Comparison of ENCODE assay signal across 20 cellular contexts in genomic region chr5:178058321-178059012, GRCh38. TPM values are rescaled to one million over a fixed set of nuclear protein-coding genes. Genes with fewer than 3 reads are reported as not detected.
DNase-seq lines count a peak whose midpoint lies in the region; ATAC-seq and TF ChIP-seq lines count a peak whose summit lies in the region.
"Had no signal": no experiment of that assay in that cellular context is flagged by ENCODE, and none has a peak within 500 bp of the region (broad histone marks: within the 10 kb centered on the region; RNA-seq: fewer than 3 reads in every experiment).

No MANE protein-coding gene starts in this region.

- H3K9me3 ChIP-seq in lower lobe of right lung: no peaks in the 10 kb centered on the region
- H3K9me3 ChIP-seq: esophagus squamous epithelium had no signal

- H3K27ac ChIP-seq in lower lobe of right lung: no peak overlapping the region
- H3K27ac ChIP-seq: esophagus squamous epithelium, PC-9 had no signal

- TF ChIP-seq CTCF in lower lobe of right lung (IDR thresholded peaks at IDR 0.05): no peak
- TF ChIP-seq CTCF in osteocyte (IDR thresholded peaks at IDR 0.05): no peak

- H3K36me3 Mint-ChIP-seq in osteocyte (ENCODE audit: unreplicated experiment): no peaks in the 10 kb centered on the region
- H3K36me3 Mint-ChIP-seq: activated naive CD8-positive, alpha-beta T cell had no signal

- no peak overlapping the region for H3K4me3 ChIP-seq in lower lobe of right lung
- H3K4me3 ChIP-seq: esophagus squamous epithelium, PC-9 had no signal

- no peak overlapping the region for H3K27ac Mint-ChIP-seq in osteocyte (ENCODE audit: unreplicated experiment)
- H3K27ac Mint-ChIP-seq: activated naive CD8-positive, alpha-beta T cell; activated T-helper 17 cell treated with anti-CD3 and anti-CD28 coated beads, Interleukin-2, amount 50 U/mL, for 72 hours; H9; nephron; progenitor cell of endocrine pancreas; stimulated activated memory B cell treated with anti-CD40 and anti-IgM and Interleukin-4, amounts not matched to agents 10 μg/mL and 1 μg/mL and 100 μg/mL, for 72 hours; T-helper 17 cell had no signal

- no peaks in the 10 kb centered on the region for H3K36me3 ChIP-seq in lower lobe of right lung
- H3K36me3 ChIP-seq: esophagus squamous epithelium had no signal

- peak; percentile 57 to 80 for ATAC-seq in lower lobe of right lung
- ATAC-seq: activated T-helper 17 cell treated with anti-CD3 and anti-CD28 coated beads, Interleukin-2, amount 50 U/mL, for 72 hours; stimulated activated memory B cell treated with anti-CD40 and anti-IgM and Interleukin-4, amounts not matched to agents 10 μg/mL and 1 μg/mL and 100 μg/mL, for 72 hours; T-helper 17 cell had no signal

- H3K4me1 Mint-ChIP-seq in osteocyte (ENCODE audit: unreplicated experiment): no peaks in the 10 kb centered on the region
- H3K4me1 Mint-ChIP-seq: activated T-helper 17 cell treated with anti-CD3 and anti-CD28 coated beads, Interleukin-2, amount 50 U/mL, for 72 hours; H9; nephron; stimulated activated memory B cell treated with anti-CD40 and anti-IgM and Interleukin-4, amounts not matched to agents 10 μg/mL and 1 μg/mL and 100 μg/mL, for 72 hours had no signal

- intact Hi-C loops in lower lobe of right lung (cut with DNase I): no loop called here

- H3K9me3 Mint-ChIP-seq in osteocyte (ENCODE audit: unreplicated experiment): no peaks in the 10 kb centered on the region
- H3K9me3 Mint-ChIP-seq: activated T-helper 17 cell treated with anti-CD3 and anti-CD28 coated beads, Interleukin-2, amount 50 U/mL, for 72 hours; H9; nephron; stimulated activated memory B cell treated with anti-CD40 and anti-IgM and Interleukin-4, amounts not matched to agents 10 μg/mL and 1 μg/mL and 100 μg/mL, for 72 hours had no signal

- peaks cover 24% of the 10 kb centered on the region for H3K27me3 Mint-ChIP-seq in osteocyte (ENCODE audit: unreplicated experiment)
- H3K27me3 Mint-ChIP-seq: activated naive CD8-positive, alpha-beta T cell; stimulated activated memory B cell treated with anti-CD40 and anti-IgM and Interleukin-4, amounts not matched to agents 10 μg/mL and 1 μg/mL and 100 μg/mL, for 72 hours had no signal

- DNase-seq in DMS53 (lab: John Stamatoyannopoulos, UW) (peak; percentile 98), NCI-H1105 treated with DMSO at 0.1 percent for 48 hours (lab: John Stamatoyannopoulos, UW) (peak; percentile 93), NCI-H345 (lab: John Stamatoyannopoulos, UW) (peak; percentile 98), lower lobe of right lung (peak; percentile 62), SW 1271 (lab: John Stamatoyannopoulos, UW) (no peak), osteocyte (ENCODE audit: extremely low spot score, unreplicated experiment) (no peak)
- DNase-seq in NK-92 treated with Interleukin-12 subunit alpha and Interleukin-12 subunit beta, amount 100 ng/mL, for 24 hours (lab: John Stamatoyannopoulos, UW): no peak
- DNase-seq: activated CD4-positive, alpha-beta T cell treated with anti-CD3 and anti-CD28 coated beads for 48 hours; esophagus squamous epithelium; H9; KG1; midbrain; NCI-H526; PC-9; T-helper 17 cell had no signal

- H3K4me3 Mint-ChIP-seq in osteocyte (ENCODE audit: unreplicated experiment): no peak overlapping the region
- H3K4me3 Mint-ChIP-seq: activated naive CD8-positive, alpha-beta T cell; activated T-helper 17 cell treated with anti-CD3 and anti-CD28 coated beads, Interleukin-2, amount 50 U/mL, for 72 hours; H9; nephron; stimulated activated memory B cell treated with anti-CD40 and anti-IgM and Interleukin-4, amounts not matched to agents 10 μg/mL and 1 μg/mL and 100 μg/mL, for 72 hours; T-helper 17 cell had no signal

- peaks cover 3% of the 10 kb centered on the region for H3K27me3 ChIP-seq in lower lobe of right lung (ENCODE audit: low read depth)

- H3K4me1 ChIP-seq in lower lobe of right lung: no peaks in the 10 kb centered on the region

RNA-seq across cellular contexts. Expression of gene N4BP3, which starts 54.9 kb away (rescaled TPM):
- 7.9 TPM for total RNA-seq in lower lobe of right lung
- 0.55 and 0.64 TPM in 2 replicates for total RNA-seq in osteocyte

Comparison
In these comparisons a context has a peak if more than half of its experiments do, and no peak if none do; other contexts are left out.
1. DNase-seq: peak in DMS53 (single experiment), NCI-H1105 treated with DMSO at 0.1 percent for 48 hours (single experiment), NCI-H345 (single experiment) and lower lobe of right lung (single experiment); none in NK-92 treated with Interleukin-12 subunit alpha and Interleukin-12 subunit beta, amount 100 ng/mL, for 24 hours (single experiment), SW 1271 (0 of 2) and osteocyte (single experiment).